Comparison of ENCODE assay signal across 10 cellular contexts in the genomic region with DNA sequence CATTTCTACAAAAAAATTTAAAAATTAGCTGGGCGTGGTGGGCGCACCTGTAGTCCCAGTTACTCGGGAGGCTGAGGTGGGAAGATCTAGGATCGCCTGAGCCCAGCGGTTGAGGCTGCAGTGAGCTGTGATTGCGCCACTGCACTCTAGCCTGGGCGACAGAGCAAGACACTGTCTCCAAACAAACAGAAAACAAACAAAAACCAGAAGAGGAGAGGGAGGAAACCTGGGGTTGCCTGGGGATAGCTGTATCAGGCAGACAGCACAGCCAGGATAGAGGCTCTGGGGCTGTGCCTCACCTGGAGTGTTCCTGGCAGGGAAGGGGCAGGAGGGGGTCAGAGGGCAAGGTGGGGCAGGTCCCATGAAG. TPM values are rescaled to one million over a fixed set of nuclear protein-coding genes. Genes with fewer than 3 reads are reported as not detected.
DNase-seq lines count a peak whose midpoint lies in the region; ATAC-seq and TF ChIP-seq lines count a peak whose summit lies in the region.
"Had no signal": no experiment of that assay in that cellular context is flagged by ENCODE, and none has a peak within 500 bp of the region (broad histone marks: within the 10 kb centered on the region; RNA-seq: fewer than 3 reads in every experiment).

No MANE protein-coding gene starts in this region.

- no peaks in the 10 kb centered on the region for H3K9me3 ChIP-seq in CD4-positive, alpha-beta memory T cell (ENCODE audit: control insufficient read depth in 1 of 2, low read length in 2 of 2)
- H3K9me3 ChIP-seq in trophoblast cell (ENCODE audit: insufficient read depth, low read depth, low read length), result no peaks in the 10 kb centered on the region
- H3K9me3 ChIP-seq: vagina had no signal

- no peak overlapping the region for H2AFZ ChIP-seq in trophoblast cell (ENCODE audit: insufficient read depth, low read length, poor library complexity)

- no peak overlapping the region for H4K12ac ChIP-seq in trophoblast cell (ENCODE audit: low read depth, low read length)

- H3K14ac ChIP-seq in trophoblast cell (ENCODE audit: low read length), result peak overlapping the region; percentile 16

- H4K8ac ChIP-seq in trophoblast cell (ENCODE audit: low read depth, low read length), result peak overlapping the region; percentile 64

- no peaks in the 10 kb centered on the region for H3K27me3 Mint-ChIP-seq in CD4-positive, alpha-beta memory T cell
- H3K27me3 Mint-ChIP-seq in dendritic cell treated with granulocyte-macrophage colony-stimulating factor and Interleukin-4, amounts not matched to agents 40 ng/mL and 50 ng/mL, for 4 days, result no peaks in the 10 kb centered on the region

- intact Hi-C loops in CD4-positive, alpha-beta memory T cell (cut with micrococcal nuclease), result loop anchor here (5.0 to 10.0 kb wide), 3 partner anchors 35 to 173 kb away; a partner anchor contains a TSS
- intact Hi-C loops in dendritic cell treated with granulocyte-macrophage colony-stimulating factor and Interleukin-4, amounts not matched to agents 40 ng/mL and 50 ng/mL, for 4 days (cut with micrococcal nuclease), result no loop called here

- no peak overlapping the region for H3K18ac ChIP-seq in trophoblast cell (ENCODE audit: low read length)

- H2BK120ac ChIP-seq in trophoblast cell (ENCODE audit: insufficient read depth, low read length, poor library complexity), result no peak overlapping the region

- H3K4me3 Mint-ChIP-seq in CD4-positive, alpha-beta memory T cell, result peak overlapping the region in 1 of 8 donors; percentile 57
- H3K4me3 Mint-ChIP-seq in dendritic cell treated with granulocyte-macrophage colony-stimulating factor and Interleukin-4, amounts not matched to agents 40 ng/mL and 50 ng/mL, for 4 days, result no peak overlapping the region

- peaks cover 62% of the 10 kb centered on the region for H3K4me1 ChIP-seq in CD4-positive, alpha-beta memory T cell (ENCODE audit: insufficient read depth, low read length)
- peaks cover 33 to 37% of the 10 kb centered on the region in 2 experiments for H3K4me1 ChIP-seq in trophoblast cell (ENCODE audit: control insufficient read depth in 1 of 2, insufficient read depth in 2 of 2, low read length in 2 of 2)

- H4K91ac ChIP-seq in trophoblast cell (ENCODE audit: low read depth, low read length), result peak overlapping the region; percentile 22

- H3K27ac ChIP-seq in CD4-positive, alpha-beta memory T cell (ENCODE audit: low read depth, low read length), result no peak overlapping the region
- H3K27ac ChIP-seq in trophoblast cell (ENCODE audit: low read depth, low read length), result peak overlapping the region; percentile 16

- ATAC-seq in GM18520 (IDR thresholded peaks at IDR 0.05; ENCODE audit: unreplicated experiment), result no peak

- no peak overlapping the region for H2AK5ac ChIP-seq in trophoblast cell (ENCODE audit: low read length)

- no peaks in the 10 kb centered on the region for H3K27me3 ChIP-seq in CD4-positive, alpha-beta memory T cell (ENCODE audit: insufficient read depth, low read length)
- H3K27me3 ChIP-seq in trophoblast cell (ENCODE audit: insufficient read depth, low read length), result no peaks in the 10 kb centered on the region
- H3K27me3 ChIP-seq: vagina had no signal

- TF ChIP-seq EP300 in Ishikawa (IDR thresholded peaks at IDR 0.05; ENCODE audit: borderline replicate concordance), result no peak

- no peak overlapping the region for H2BK5ac ChIP-seq in trophoblast cell (ENCODE audit: low read depth, low read length, poor library complexity)

- no peak overlapping the region for H3K9ac ChIP-seq in trophoblast cell (ENCODE audit: low read length)

- H3K36me3 Mint-ChIP-seq in CD4-positive, alpha-beta memory T cell, result peaks cover 0 to 8% of the 10 kb centered on the region in 2 donors
- peaks cover 32% of the 10 kb centered on the region for H3K36me3 Mint-ChIP-seq in dendritic cell treated with granulocyte-macrophage colony-stimulating factor and Interleukin-4, amounts not matched to agents 40 ng/mL and 50 ng/mL, for 4 days (ENCODE audit: low read depth)

- no peaks in the 10 kb centered on the region for H3K9me3 Mint-ChIP-seq in CD4-positive, alpha-beta memory T cell
- H3K9me3 Mint-ChIP-seq in dendritic cell treated with granulocyte-macrophage colony-stimulating factor and Interleukin-4, amounts not matched to agents 40 ng/mL and 50 ng/mL, for 4 days, result peaks cover 7% of the 10 kb centered on the region

- CTCF ChIA-PET in CD4-positive, alpha-beta memory T cell (lab: Charles Lee; ENCODE audit: partially characterized antibody), result interaction anchor here (1.4 kb wide), 1 partner anchor 33 kb away, joined by 4 read pairs; no protein-coding TSS in a partner anchor

- H3K4me2 ChIP-seq in trophoblast cell (ENCODE audit: low read length), result no peak overlapping the region

- no peak for TF ChIP-seq RAD21 in Ishikawa (IDR thresholded peaks at IDR 0.05; ENCODE audit: low read depth)

- no peak overlapping the region for H3K4me3 ChIP-seq in CD4-positive, alpha-beta memory T cell (ENCODE audit: low read length in 2 of 2)
- H3K4me3 ChIP-seq in trophoblast cell (ENCODE audit: low read depth, low read length), result peak overlapping the region; percentile 1
- H3K4me3 ChIP-seq: vagina had no signal

- peak overlapping the region in 4 of 7 donors; percentile 47 to 79 (median 72) for H3K27ac Mint-ChIP-seq in CD4-positive, alpha-beta memory T cell
- H3K27ac Mint-ChIP-seq in dendritic cell treated with granulocyte-macrophage colony-stimulating factor and Interleukin-4, amounts not matched to agents 40 ng/mL and 50 ng/mL, for 4 days, result peak overlapping the region; percentile 93

- no peak overlapping the region for H3K4ac ChIP-seq in trophoblast cell (ENCODE audit: low read depth, low read length)

- H3K23ac ChIP-seq in trophoblast cell (ENCODE audit: low read length), result no peak overlapping the region

- peaks cover 31 to 85% (median 57%) of the 10 kb centered on the region in 4 donors for H3K4me1 Mint-ChIP-seq in CD4-positive, alpha-beta memory T cell
- peaks cover 67% of the 10 kb centered on the region for H3K4me1 Mint-ChIP-seq in dendritic cell treated with granulocyte-macrophage colony-stimulating factor and Interleukin-4, amounts not matched to agents 40 ng/mL and 50 ng/mL, for 4 days (ENCODE audit: low read depth)

- DNase-seq in CD4-positive, alpha-beta memory T cell, result no peak
- DNase-seq in trophoblast cell, result peak; percentile 52 to 65
- no peak for DNase-seq in NCI-H446 (lab: John Stamatoyannopoulos, UW)
- no peak for DNase-seq in T-helper 9 cell
- DNase-seq: H7, NCI-H1092 treated with DMSO at 0.1 percent for 48 hours had no signal

- H3K79me1 ChIP-seq in trophoblast cell (ENCODE audit: low read length), result peaks cover 28% of the 10 kb centered on the region

- peaks cover 14% of the 10 kb centered on the region for H3K79me2 ChIP-seq in trophoblast cell (ENCODE audit: control insufficient read depth, insufficient read depth, low read length, poor library complexity)

- WGBS in trophoblast cell (ENCODE audit: extremely low coverage, insufficient coverage, insufficient read length), result no CpG with 5 or more reads among the region's 7 CpGs

- H2BK12ac ChIP-seq in trophoblast cell (ENCODE audit: low read length), result peak overlapping the region; percentile 6

- no peaks in the 10 kb centered on the region for H3K36me3 ChIP-seq in CD4-positive, alpha-beta memory T cell (ENCODE audit: insufficient read depth, low read length)
- peaks cover 12 to 13% of the 10 kb centered on the region in 2 experiments for H3K36me3 ChIP-seq in trophoblast cell (ENCODE audit: control insufficient read depth in 1 of 2, insufficient read depth in 2 of 2, low read length in 2 of 2)
- H3K36me3 ChIP-seq: vagina had no signal

- POLR2A ChIA-PET in CD4-positive, alpha-beta memory T cell (lab: Charles Lee; ENCODE audit: partially characterized antibody), result interaction anchor here (0.7 to 47.8 kb wide), 3 partner anchors 35 to 172 kb away, joined by 3 to 3893 read pairs (median 3); a partner anchor contains a TSS

TF ChIP-seq in Ishikawa, 13 proteins besides CTCF, POLR2A, EP300 and RAD21:
- TF ChIP-seq CEBPB (IDR thresholded peaks at IDR 0.05) (0 out of 2 replicates have a peak, but pooled peaks have one; percentile 20), ZBTB7A (IDR thresholded peaks at IDR 0.05; ENCODE audit: low read depth) (no peak)
- TF ChIP-seq, protein P1, sequence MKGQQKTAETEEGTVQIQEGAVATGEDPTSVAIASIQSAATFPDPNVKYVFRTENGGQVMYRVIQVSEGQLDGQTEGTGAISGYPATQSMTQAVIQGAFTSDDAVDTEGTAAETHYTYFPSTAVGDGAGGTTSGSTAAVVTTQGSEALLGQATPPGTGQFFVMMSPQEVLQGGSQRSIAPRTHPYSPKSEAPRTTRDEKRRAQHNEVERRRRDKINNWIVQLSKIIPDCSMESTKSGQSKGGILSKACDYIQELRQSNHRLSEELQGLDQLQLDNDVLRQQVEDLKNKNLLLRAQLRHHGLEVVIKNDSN (IDR thresholded peaks at IDR 0.05), result no peak

RNA-seq across cellular contexts. Expression of a gene that starts 2.6 kb away (rescaled TPM):
- 10 to 100 TPM; 76.0 to 80.0 TPM for total RNA-seq in CD4-positive, alpha-beta memory T cell
- 100 to 1,000 TPM; 167 to 197 TPM for polyA plus RNA-seq in CD4-positive, alpha-beta memory T cell
- polyA plus RNA-seq in trophoblast cell (2013), result 192 and 197 TPM in 2 replicates

RNA-seq across cellular contexts. Expression of a gene that starts 6.0 kb away (rescaled TPM):
- 100 to 1,000 TPM; 210 to 220 TPM for total RNA-seq in CD4-positive, alpha-beta memory T cell
- polyA plus RNA-seq in CD4-positive, alpha-beta memory T cell, result 100 to 1,000 TPM; 399 to 406 TPM
- polyA plus RNA-seq in trophoblast cell (2013), result 795 and 804 TPM in 2 replicates

RNA-seq across cellular contexts. Expression of a gene that starts 30.8 kb away (rescaled TPM):
- total RNA-seq in CD4-positive, alpha-beta memory T cell, result 100 to 1,000 TPM; 834 to 836 TPM
- 100 to 1,000 TPM; 222 to 501 TPM for polyA plus RNA-seq in CD4-positive, alpha-beta memory T cell
- 13.6 and 14.5 TPM in 2 replicates for polyA plus RNA-seq in trophoblast cell (2013)

RNA-seq across cellular contexts. Expression of a gene that starts 57.9 kb away (rescaled TPM):
- total RNA-seq in CD4-positive, alpha-beta memory T cell, result 100 to 1,000 TPM; 313 to 319 TPM
- 10 to 100 TPM; 10.7 to 11.2 TPM for polyA plus RNA-seq in CD4-positive, alpha-beta memory T cell
- polyA plus RNA-seq in trophoblast cell (2013), result 26.8 and 27.6 TPM in 2 replicates

Comparison
In these comparisons a context has a peak if more than half of its experiments do, and no peak if none do; other contexts are left out.
1. DNase-seq: peak in trophoblast cell (2 of 2); none in CD4-positive, alpha-beta memory T cell (0 of 5), NCI-H446 (0 of 2) and T-helper 9 cell (single experiment).